In the genomic region with DNA sequence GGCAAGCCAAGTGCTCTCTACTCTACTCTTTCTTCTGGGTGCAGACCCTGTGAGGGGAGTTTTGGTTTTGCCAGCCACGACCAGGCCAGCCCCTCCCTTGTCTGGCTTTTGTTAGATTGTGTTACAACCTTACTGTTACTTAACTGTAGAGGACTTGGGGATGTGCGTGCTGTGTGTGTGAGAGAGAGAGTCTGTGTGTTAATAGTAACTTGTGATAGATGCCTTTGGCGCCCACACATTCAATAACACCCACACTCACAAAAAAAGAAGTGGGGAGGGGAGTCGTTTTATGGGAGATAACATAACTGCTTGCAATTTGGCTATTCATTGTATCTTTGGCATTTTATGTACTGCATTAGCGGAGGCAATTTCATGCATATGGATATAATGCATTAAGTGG, we compare ENCODE assay signal across 22 cellular contexts.
"Had no signal": no experiment of that assay in that cellular context is flagged by ENCODE, and none has a peak within 500 bp of the region (broad histone marks: within the 10 kb centered on the region; RNA-seq: fewer than 3 reads in every experiment).

No MANE protein-coding gene starts in this region.

- H3K27ac Mint-ChIP-seq: activated CD8-positive, alpha-beta T cell treated with anti-CD3 and anti-CD28 coated beads, Interleukin-2, amount 10 ng/mL, durations not matched to agents 7 days and 5 days; activated naive CD4-positive, alpha-beta T cell treated with anti-CD3 and anti-CD28 coated beads, Interleukin-2, amount 50 U/mL, for 24 hours; T-helper 1 cell treated with Interleukin-12 subunit alpha and Interleukin-12 subunit beta and Interleukin-4 antibody, amounts not matched to agents 30 μg/mL and 1 μg/mL, for 36 hours had no signal

- H3K27ac ChIP-seq: brain microvascular endothelial cell, cardiac muscle cell, KMS-11, SJSA1 had no signal

- H3K4me3 Mint-ChIP-seq: activated CD8-positive, alpha-beta T cell treated with anti-CD3 and anti-CD28 coated beads, Interleukin-2, amount 10 ng/mL, durations not matched to agents 7 days and 5 days; activated naive CD4-positive, alpha-beta T cell treated with anti-CD3 and anti-CD28 coated beads, Interleukin-2, amount 50 U/mL, for 24 hours; T-helper 1 cell treated with Interleukin-12 subunit alpha and Interleukin-12 subunit beta and Interleukin-4 antibody, amounts not matched to agents 30 μg/mL and 1 μg/mL, for 36 hours had no signal

- DNase-seq: activated CD4-positive, alpha-beta T cell treated with anti-CD3 and anti-CD28 coated beads for 4 hours; activated CD4-positive, alpha-beta T cell treated with anti-CD3 and anti-CD28 coated beads, Interleukin-2, amount 50 U/mL, for 4 hours; activated CD8-positive, alpha-beta memory T cell treated with anti-CD3 and anti-CD28 coated beads, Interleukin-2, amount 50 U/mL, for 48 hours; activated CD8-positive, alpha-beta T cell treated with anti-CD3 and anti-CD28 coated beads, Interleukin-2, amount 10 ng/mL, durations not matched to agents 7 days and 5 days; activated effector memory CD4-positive, alpha-beta T cell treated with Interleukin-2 at 50 U/mL for 16 hours; activated naive CD4-positive, alpha-beta T cell; activated T-cell treated with anti-CD3 and anti-CD28 coated beads, Interleukin-2, amount 50 U/mL, for 1 hour; amygdala; brain microvascular endothelial cell; MM.1S; NCI-H1105 treated with DMSO at 0.1 percent for 48 hours; NCI-H1436 treated with DMSO at 0.1 percent for 48 hours; NCI-H187; NCI-H2081; NCI-H446; SHP77 had no signal

- H3K36me3 ChIP-seq: brain microvascular endothelial cell, cardiac muscle cell had no signal

- H3K9ac ChIP-seq: KMS-11 had no signal

- H3K27me3 Mint-ChIP-seq: activated naive CD4-positive, alpha-beta T cell treated with anti-CD3 and anti-CD28 coated beads, Interleukin-2, amount 50 U/mL, for 24 hours had no signal

- H3K4me3 ChIP-seq: cardiac muscle cell, SJSA1 had no signal

- H3K27me3 ChIP-seq: brain microvascular endothelial cell, cardiac muscle cell, SJSA1 had no signal

- H3K9me3 ChIP-seq: SJSA1 had no signal

- ATAC-seq: activated CD4-positive, CD25-positive, alpha-beta regulatory T cell treated with anti-CD3 and anti-CD28 coated beads, Interleukin-2, amount 50 U/mL, for 24 hours; activated CD8-positive, alpha-beta T cell treated with anti-CD3 and anti-CD28 coated beads, Interleukin-2, amount 10 ng/mL, durations not matched to agents 7 days and 5 days had no signal

- H3K36me3 Mint-ChIP-seq: activated naive CD4-positive, alpha-beta T cell treated with anti-CD3 and anti-CD28 coated beads, Interleukin-2, amount 50 U/mL, for 24 hours had no signal

- H3K4me2 ChIP-seq: KMS-11 had no signal

- H3K9me3 Mint-ChIP-seq: activated naive CD4-positive, alpha-beta T cell treated with anti-CD3 and anti-CD28 coated beads, Interleukin-2, amount 50 U/mL, for 24 hours had no signal
